Comparison of ENCODE assay signal across 1 cellular context in the genomic region with DNA sequence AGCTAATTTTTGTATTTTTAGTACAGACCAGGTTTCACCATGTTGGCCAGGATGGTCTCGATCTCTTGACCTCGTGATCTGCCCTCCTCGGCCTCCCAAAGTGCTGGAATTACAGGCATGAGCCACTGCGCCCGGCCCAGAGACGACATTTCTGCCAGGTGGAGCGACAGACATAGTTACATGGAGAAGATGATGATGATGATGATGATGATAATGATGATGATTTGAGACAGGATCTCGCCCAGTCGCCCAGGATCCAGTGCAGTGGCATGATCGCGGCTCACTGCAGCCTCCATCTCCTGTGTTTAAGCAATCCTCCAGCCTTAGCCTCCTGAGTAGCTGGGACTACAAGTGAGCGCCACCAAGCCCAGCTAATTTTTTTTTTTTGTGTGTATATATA. TPM values are rescaled to one million over a fixed set of nuclear protein-coding genes. Genes with fewer than 3 reads are reported as not detected.
"Had no signal": no experiment of that assay in that cellular context is flagged by ENCODE, and none has a peak within 500 bp of the region (broad histone marks: within the 10 kb centered on the region; RNA-seq: fewer than 3 reads in every experiment).

No MANE protein-coding gene starts in this region.

RNA-seq across cellular contexts. Expression of gene C1GALT1C1L, which starts 40.1 kb away (rescaled TPM):
- total RNA-seq: smooth muscle cell had no signal
